8 cellular contexts compared by ENCODE assay signal in the genomic region with DNA sequence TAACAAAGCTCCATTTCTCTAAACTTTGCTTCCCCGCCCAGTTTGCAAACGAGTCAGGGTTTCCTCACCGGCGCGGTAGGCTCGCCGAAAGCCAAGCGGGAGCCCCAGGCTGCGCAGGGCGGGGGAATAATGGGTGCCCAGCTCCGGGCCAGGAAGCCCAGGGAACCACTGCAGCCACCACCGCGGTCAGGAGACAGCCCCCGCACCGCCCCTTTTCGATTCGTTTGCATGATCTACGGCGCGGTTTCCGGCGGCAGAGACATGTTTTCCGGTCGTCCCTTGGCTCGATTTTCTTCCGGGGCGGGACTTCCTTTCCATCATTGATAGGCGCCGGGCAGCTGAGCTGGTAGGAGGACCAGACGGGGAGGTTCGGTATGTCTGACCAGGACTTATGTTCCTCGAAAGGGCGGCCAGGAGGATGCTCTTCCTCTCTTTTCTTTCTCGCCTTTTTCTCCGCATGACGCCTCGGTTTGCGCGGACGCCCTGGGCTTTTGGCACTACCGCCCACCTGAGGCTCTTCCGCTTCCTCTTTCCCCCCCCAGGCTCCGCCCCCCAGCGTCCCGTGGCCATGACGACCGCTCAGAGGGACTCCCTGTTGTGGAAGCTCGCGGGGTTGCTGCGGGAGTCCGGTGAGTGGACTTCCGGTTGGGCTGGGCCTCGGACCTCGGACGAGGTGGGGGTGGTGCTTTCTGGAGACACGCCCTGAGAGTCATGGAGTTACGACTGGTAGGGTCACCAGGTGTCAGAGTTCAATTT. TPM values are rescaled to one million over a fixed set of nuclear protein-coding genes. Genes with fewer than 3 reads are reported as not detected.
DNase-seq lines count a peak whose midpoint lies in the region; ATAC-seq and TF ChIP-seq lines count a peak whose summit lies in the region.

A gene with protein sequence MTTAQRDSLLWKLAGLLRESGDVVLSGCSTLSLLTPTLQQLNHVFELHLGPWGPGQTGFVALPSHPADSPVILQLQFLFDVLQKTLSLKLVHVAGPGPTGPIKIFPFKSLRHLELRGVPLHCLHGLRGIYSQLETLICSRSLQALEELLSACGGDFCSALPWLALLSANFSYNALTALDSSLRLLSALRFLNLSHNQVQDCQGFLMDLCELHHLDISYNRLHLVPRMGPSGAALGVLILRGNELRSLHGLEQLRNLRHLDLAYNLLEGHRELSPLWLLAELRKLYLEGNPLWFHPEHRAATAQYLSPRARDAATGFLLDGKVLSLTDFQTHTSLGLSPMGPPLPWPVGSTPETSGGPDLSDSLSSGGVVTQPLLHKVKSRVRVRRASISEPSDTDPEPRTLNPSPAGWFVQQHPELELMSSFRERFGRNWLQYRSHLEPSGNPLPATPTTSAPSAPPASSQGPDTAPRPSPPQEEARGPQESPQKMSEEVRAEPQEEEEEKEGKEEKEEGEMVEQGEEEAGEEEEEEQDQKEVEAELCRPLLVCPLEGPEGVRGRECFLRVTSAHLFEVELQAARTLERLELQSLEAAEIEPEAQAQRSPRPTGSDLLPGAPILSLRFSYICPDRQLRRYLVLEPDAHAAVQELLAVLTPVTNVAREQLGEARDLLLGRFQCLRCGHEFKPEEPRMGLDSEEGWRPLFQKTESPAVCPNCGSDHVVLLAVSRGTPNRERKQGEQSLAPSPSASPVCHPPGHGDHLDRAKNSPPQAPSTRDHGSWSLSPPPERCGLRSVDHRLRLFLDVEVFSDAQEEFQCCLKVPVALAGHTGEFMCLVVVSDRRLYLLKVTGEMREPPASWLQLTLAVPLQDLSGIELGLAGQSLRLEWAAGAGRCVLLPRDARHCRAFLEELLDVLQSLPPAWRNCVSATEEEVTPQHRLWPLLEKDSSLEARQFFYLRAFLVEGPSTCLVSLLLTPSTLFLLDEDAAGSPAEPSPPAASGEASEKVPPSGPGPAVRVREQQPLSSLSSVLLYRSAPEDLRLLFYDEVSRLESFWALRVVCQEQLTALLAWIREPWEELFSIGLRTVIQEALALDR (plus strand): TSS at position 306 of the 756 bp plus-strand sequence. CDS start 263 bp downstream, at position 569.

- peaks cover 1 to 11% of the 10 kb centered on the region in 2 donors for H3K27me3 Mint-ChIP-seq in CD8-positive, alpha-beta memory T cell

- peak; percentile 86 to 91 (median 88) for DNase-seq in CD8-positive, alpha-beta memory T cell
- DNase-seq in HS-5 (ENCODE audit: low read depth) (peak; percentile 93), lung (ENCODE audit: low spot score) (peak; percentile 97)
- peak; percentile 87 for DNase-seq in NK-92 treated with Interleukin-12 subunit alpha and Interleukin-12 subunit beta, amount 100 ng/mL, for 24 hours (lab: John Stamatoyannopoulos, UW)
- DNase-seq in activated CD8-positive, alpha-beta memory T cell treated with anti-CD3 and anti-CD28 coated beads for 24 hours: peak; percentile 95
- peak; percentile 81 for DNase-seq in effector CD8-positive, alpha-beta T cell (lab: John Stamatoyannopoulos, UW)
- DNase-seq in stimulated activated CD4-positive, alpha-beta T cell treated with anti-CD3 and anti-CD28 coated beads, TNF-alpha, amount 100 ng/mL, for 4 hours (ENCODE audit: low read depth in 3 of 3): peak; percentile 75 to 81 (median 80)

- no peak for TF ChIP-seq CTCF in lung (IDR thresholded peaks at IDR 0.05; ENCODE audit: control extremely low read depth, extremely low read depth)

- POLR2A ChIA-PET in CD8-positive, alpha-beta memory T cell (lab: Charles Lee): interaction anchor here (0.6 kb wide), 1 partner anchor 9 kb away, joined by 3 read pairs; no protein-coding TSS in a partner anchor

- H3K36me3 Mint-ChIP-seq in CD8-positive, alpha-beta memory T cell: peaks cover 4 to 34% (median 11%) of the 10 kb centered on the region in 3 donors

- H3K27ac ChIP-seq in CD8-positive, alpha-beta memory T cell (ENCODE audit: low read depth, low read length): peak within 1 kb of the TSS; percentile 72
- H3K27ac ChIP-seq in lung (ENCODE audit: low read depth in 1 of 2, low read length in 1 of 2): peak within 1 kb of the TSS; percentile 92 to 93

- ATAC-seq in GM19468 (IDR thresholded peaks at IDR 0.05; ENCODE audit: extremely low read depth, unreplicated experiment) (peak; percentile 81), lung (ENCODE audit: insufficient read depth, low FRiP score) (peak; percentile 97)

- H3K4me1 ChIP-seq in CD8-positive, alpha-beta memory T cell (ENCODE audit: insufficient read depth, low read length): peaks cover 14% of the 10 kb centered on the region
- peaks cover 0 to 4% of the 10 kb centered on the region in 2 donors for H3K4me1 ChIP-seq in lung (ENCODE audit: control insufficient read depth in 2 of 2, insufficient read depth in 2 of 2, low read length in 2 of 2)

- 0% methylated on average over 54 to 57 of the region's 57 CpGs for WGBS in lung, 2 donors

- peaks cover 15 to 26% (median 26%) of the 10 kb centered on the region in 3 donors for H3K4me1 Mint-ChIP-seq in CD8-positive, alpha-beta memory T cell

- H3K27ac Mint-ChIP-seq in CD8-positive, alpha-beta memory T cell: peak within 1 kb of the TSS; percentile 91 to 98 (median 98)

- CTCF ChIA-PET in CD8-positive, alpha-beta memory T cell (lab: Charles Lee): interaction anchor here (0.8 to 1.9 kb wide), 5 partner anchors 38 to 67 kb away, joined by 3 to 7 read pairs (median 3); no protein-coding TSS in a partner anchor

- no peaks in the 10 kb centered on the region for H3K9me3 ChIP-seq in CD8-positive, alpha-beta memory T cell (ENCODE audit: low read length)
- no peaks in the 10 kb centered on the region for H3K9me3 ChIP-seq in lung (ENCODE audit: control insufficient read depth in 2 of 2, insufficient read depth in 1 of 2, low read length in 1 of 2)

- no peaks in the 10 kb centered on the region for H3K9me3 Mint-ChIP-seq in CD8-positive, alpha-beta memory T cell

- no peaks in the 10 kb centered on the region for H3K27me3 ChIP-seq in CD8-positive, alpha-beta memory T cell (ENCODE audit: insufficient read depth, low read length, poor library complexity, severe bottlenecking)
- H3K27me3 ChIP-seq in lung (ENCODE audit: control insufficient read depth, insufficient read depth): no peaks in the 10 kb centered on the region

- H3K4me3 Mint-ChIP-seq in CD8-positive, alpha-beta memory T cell: peak within 1 kb of the TSS; percentile 95 to 98 (median 97)

- H3K36me3 ChIP-seq in CD8-positive, alpha-beta memory T cell (ENCODE audit: insufficient read depth, low read length): peaks cover 7% of the 10 kb centered on the region
- peaks cover 3 to 13% of the 10 kb centered on the region in 2 donors for H3K36me3 ChIP-seq in lung (ENCODE audit: control insufficient read depth in 2 of 2, insufficient read depth in 2 of 2, low read length in 2 of 2)

- peak within 1 kb of the TSS; percentile 69 for H3K4me3 ChIP-seq in CD8-positive, alpha-beta memory T cell (ENCODE audit: low read length)
- peak within 1 kb of the TSS; percentile 52 for H3K4me3 ChIP-seq in lung

RNA-seq across cellular contexts. Expression of the gene that starts here (rescaled TPM):
- total RNA-seq in CD8-positive, alpha-beta memory T cell: 10 to 100 TPM; 26.2 to 32.2 TPM
- 12.6 TPM for polyA plus RNA-seq in CD8-positive, alpha-beta memory T cell
- total RNA-seq in lung: 10 to 100 TPM; 21.5 to 46.0 TPM
- 10 to 100 TPM; 21.7 to 24.5 TPM for polyA plus RNA-seq in lung

Comparison
In these comparisons a context has a peak if more than half of its experiments do, and no peak if none do; other contexts are left out.
1. Peak in every context shown above with its lines: DNase-seq, ATAC-seq, H3K4me3 ChIP-seq and H3K27ac ChIP-seq.